Comparison of ENCODE assay signal across 28 cellular contexts in genomic region chr7:82389847-82390246, GRCh38. TPM values are rescaled to one million over a fixed set of nuclear protein-coding genes. Genes with fewer than 3 reads are reported as not detected.
DNase-seq lines count a peak whose midpoint lies in the region; ATAC-seq, FAIRE-seq and TF ChIP-seq lines count a peak whose summit lies in the region.
"Had no signal": no experiment of that assay in that cellular context is flagged by ENCODE, and none has a peak within 500 bp of the region (broad histone marks: within the 10 kb centered on the region; RNA-seq: fewer than 3 reads in every experiment).

No MANE protein-coding gene starts in this region.

- no peak overlapping the region for H3K14ac ChIP-seq in H1 (ENCODE audit: insufficient read length)

- H3K4me2 ChIP-seq in GM23248 (ENCODE audit: unreplicated experiment), result no peak overlapping the region
- H3K4me2 ChIP-seq in H1 (ENCODE audit: insufficient read depth in 1 of 2, low read depth in 2 of 2, low read length in 2 of 2), result no peak overlapping the region
- H3K4me2 ChIP-seq: PC-9 had no signal

- in situ Hi-C loops in GM23248 (cut with MboI), result no loop called here

- H4K91ac ChIP-seq in H1 (replicated peaks; ENCODE audit: insufficient read length, low read length), result no peak overlapping the region

- ATAC-seq in GM21737 (IDR thresholded peaks at IDR 0.05; ENCODE audit: unreplicated experiment), result no peak
- ATAC-seq: T-cell had no signal

- peak; percentile 52 for FAIRE-seq in H1 (lab: Jason Lieb, UNC)
- FAIRE-seq: GM12891 had no signal

- no peak for TF ChIP-seq EP300 in H1 (IDR thresholded peaks at IDR 0.05; ENCODE audit: borderline replicate concordance in 1 of 2, low read depth in 2 of 2, low read length in 2 of 2)

- no peak overlapping the region for H2BK5ac ChIP-seq in H1 (ENCODE audit: low read depth, low read length)

- H2AFZ ChIP-seq in GM23248 (no peak overlapping the region), H1 (ENCODE audit: low read length) (no peak overlapping the region)
- H2AFZ ChIP-seq: PC-9 had no signal

- H3K56ac ChIP-seq in H1 (replicated peaks; ENCODE audit: insufficient read length, low read depth, low read length), result no peak overlapping the region

- H4K5ac ChIP-seq in H1 (ENCODE audit: insufficient read length, low read depth, low read length), result no peak overlapping the region

- CTCF ChIA-PET in H1 (lab: Charles Lee; ENCODE audit: partially characterized antibody), result interaction anchor here (1.2 kb wide), 1 partner anchor 24 kb away, joined by 3 read pairs; no protein-coding TSS in a partner anchor

- no peaks in the 10 kb centered on the region for H3K9me2 ChIP-seq in GM23248 (ENCODE audit: insufficient read depth)

- H3K18ac ChIP-seq in H1 (ENCODE audit: extremely low read depth, low read length), result no peak overlapping the region

- H3K4ac ChIP-seq in H1 (replicated peaks; ENCODE audit: insufficient read length, low read depth, low read length), result no peak overlapping the region

- H3K36me3 ChIP-seq in GM23248 (ENCODE audit: low read depth), result no peaks in the 10 kb centered on the region
- H3K36me3 ChIP-seq in SK-N-MC (ENCODE audit: insufficient read depth, low read length), result no peaks in the 10 kb centered on the region
- H3K36me3 ChIP-seq in H1 (ENCODE audit: control insufficient read depth in 2 of 4, insufficient read depth in 4 of 4, low read length in 3 of 4), result no peaks in the 10 kb centered on the region
- H3K36me3 ChIP-seq: BE2C, MG63, SJSA1 had no signal

- TF ChIP-seq RAD21 in H1 (IDR thresholded peaks at IDR 0.05 in 1 of 2, conservative IDR thresholded peaks at IDR 0.05 in 1 of 2; ENCODE audit: low read depth in 2 of 2, low read length in 2 of 2), result no peak

- no peaks in the 10 kb centered on the region for H3K27me3 ChIP-seq in GM23248 (replicated peaks; ENCODE audit: insufficient read depth)
- no peaks in the 10 kb centered on the region for H3K27me3 ChIP-seq in H1 (replicated peaks in 1 of 4; ENCODE audit: control insufficient read depth in 3 of 4, extremely low read depth in 1 of 4, insufficient read depth in 3 of 4, low read length in 3 of 4)
- H3K27me3 ChIP-seq: BE2C, MG63, SJSA1 had no signal

- no peak overlapping the region for H2BK20ac ChIP-seq in H1 (ENCODE audit: low read length)

- no peak overlapping the region for H2AK5ac ChIP-seq in H1 (ENCODE audit: low read depth, low read length)

- H3K4me1 ChIP-seq in GM23248 (ENCODE audit: insufficient read depth), result 0 out of 2 replicates have a peak, but pooled peaks cover 5% of the 10 kb centered on the region
- peaks cover 3 to 8% (median 5%) of the 10 kb centered on the region in 4 experiments; a peak in 6 of 7 replicates for H3K4me1 ChIP-seq in H1 (replicated peaks in 1 of 4; ENCODE audit: control insufficient read depth in 3 of 4, insufficient read depth in 4 of 4, low read length in 3 of 4)

- no peak overlapping the region for H2BK120ac ChIP-seq in H1 (replicated peaks; ENCODE audit: low read depth, low read length)

- no peak overlapping the region for H4K8ac ChIP-seq in H1 (ENCODE audit: extremely low read depth, insufficient read depth, low read length)

- H3K79me2 ChIP-seq in GM23248 (ENCODE audit: insufficient read depth), result no peaks in the 10 kb centered on the region
- H3K79me2 ChIP-seq in H1 (ENCODE audit: control insufficient read depth in 1 of 2, insufficient read depth in 2 of 2, low read length in 2 of 2), result peaks cover 0 to 15% of the 10 kb centered on the region in 2 experiments; a peak in 2 of 4 replicates

- H3K23me2 ChIP-seq in H1 (ENCODE audit: low read depth, low read length), result no peaks in the 10 kb centered on the region

- H2BK15ac ChIP-seq in H1 (ENCODE audit: low read length), result no peak overlapping the region

- no peak overlapping the region for H3K23ac ChIP-seq in H1 (ENCODE audit: insufficient read length)

- H3F3A ChIP-seq in GM23248 (ENCODE audit: insufficient read depth), result no peaks in the 10 kb centered on the region

- DNase-seq in GM23248, result peak; percentile 4
- no peak for DNase-seq in SK-N-MC (ENCODE audit: low read depth, low spot score)
- DNase-seq in H1 (ENCODE audit: low read depth in 1 of 2, low spot score in 2 of 2), result no peak
- DNase-seq in putamen (ENCODE audit: low spot score), result peak; percentile 6
- DNase-seq in cerebellar nuclear complex (lab: John Stamatoyannopoulos, UW), result no peak
- DNase-seq in NCI-H146 treated with DMSO at 0.1 percent for 48 hours (lab: John Stamatoyannopoulos, UW; ENCODE audit: unreplicated experiment), result no peak
- DNase-seq: BE2C; CD8-positive, alpha-beta memory T cell; DMS 273 treated with DMSO at 0.1 percent for 48 hours; DMS79; EL; GDM1; HCEC 1CT; IMR-90; KG1; MG63; NCI-H1417; NCI-H1694 treated with DMSO at 0.1 percent for 48 hours; NCI-H2081; NCI-H446; NCI-H524 treated with DMSO at 0.1 percent for 48 hours; NK-92 treated with Interleukin-12 subunit alpha and Interleukin-12 subunit beta, amount 100 ng/mL, for 24 hours; PC-9; Right ventricle myocardium superior; T-cell had no signal

- POLR2A ChIA-PET in H1 (lab: Charles Lee; ENCODE audit: partially characterized antibody), result interaction anchor here (0.6 kb wide), 1 partner anchor 180 kb away, joined by 3 read pairs; no protein-coding TSS in a partner anchor

- TF ChIP-seq POLR2A in H1 (IDR thresholded peaks at IDR 0.05; ENCODE audit: control extremely low read depth in 1 of 2, low read depth in 2 of 2, low read length in 2 of 2), result no peak

- H3K9me3 ChIP-seq in GM23248 (ENCODE audit: low read depth), result no peaks in the 10 kb centered on the region
- no peaks in the 10 kb centered on the region for H3K9me3 ChIP-seq in SK-N-MC (ENCODE audit: low read depth, low read length)
- no peaks in the 10 kb centered on the region for H3K9me3 ChIP-seq in H1 (ENCODE audit: insufficient read depth in 2 of 2, low read depth in 1 of 2, low read length in 1 of 2)
- H3K9me3 ChIP-seq: BE2C, MG63, SJSA1 had no signal

- H4K20me1 ChIP-seq in GM23248 (ENCODE audit: insufficient read depth) (no peaks in the 10 kb centered on the region), H1 (replicated peaks in 1 of 2; ENCODE audit: control insufficient read depth in 1 of 2, insufficient read depth in 2 of 2, low read length in 2 of 2) (no peaks in the 10 kb centered on the region)

- TF ChIP-seq CTCF in H1 (IDR thresholded peaks at IDR 0.05; ENCODE audit: control extremely low read depth in 1 of 3, insufficient read depth in 1 of 3, low read depth in 1 of 3, low read length in 3 of 3), result no peak

- H3K4me3 ChIP-seq in GM23248, result no peak overlapping the region
- H3K4me3 ChIP-seq in SK-N-MC, result no peak overlapping the region
- H3K4me3 ChIP-seq in H1 (ENCODE audit: extremely low read depth in 1 of 4, insufficient read depth in 2 of 4, low read depth in 3 of 4, low read length in 4 of 4), result no peak overlapping the region
- H3K4me3 ChIP-seq: MG63, PC-9, SJSA1 had no signal

- whole genome bisulfite sequencing in GM23248 (ENCODE audit: low coverage in 1 of 2, low lambda C conversion rate in 2 of 2, missing lambda C conversion rate in 2 of 2), 2 experiments, result 72 to 74% methylated on average over 4 of the region's 4 CpGs
- WGBS in H1 (ENCODE audit: extremely low coverage in 1 of 2, insufficient coverage in 1 of 2, insufficient read length in 1 of 2, insufficient replicate concordance in 2 of 2, low coverage in 1 of 2, low lambda C conversion rate in 2 of 2, missing lambda C conversion rate in 1 of 2), 2 experiments, result 88% methylated on average over 4 of the region's 4 CpGs; no CpG with 5 or more reads in 1 of the 2 experiments

- H3K79me1 ChIP-seq in H1 (ENCODE audit: low read depth, low read length), result no peaks in the 10 kb centered on the region

- no peak overlapping the region for H3K9ac ChIP-seq in GM23248
- no peak overlapping the region for H3K9ac ChIP-seq in SK-N-MC (ENCODE audit: insufficient read length)
- H3K9ac ChIP-seq in H1 (replicated peaks in 1 of 4; ENCODE audit: extremely low read depth in 1 of 4, low read depth in 3 of 4, low read length in 3 of 4), result no peak overlapping the region

- H3K27ac ChIP-seq in GM23248 (no peak overlapping the region), SK-N-MC (peak overlapping the region; percentile 97), H1 (ENCODE audit: low read depth, low read length) (no peak overlapping the region)
- H3K27ac ChIP-seq: PC-9, SJSA1 had no signal

- H2BK12ac ChIP-seq in H1 (ENCODE audit: low read depth, low read length), result no peak overlapping the region

TF ChIP-seq in H1, 55 proteins besides CTCF, POLR2A, EP300 and RAD21:
- no peak for TF ChIP-seq CREB1 (IDR thresholded peaks at IDR 0.05)
- no peak for TF ChIP-seq CTBP2 (IDR thresholded peaks at IDR 0.05; ENCODE audit: borderline replicate concordance, insufficient read depth, insufficient read length, low read length)
- TF ChIP-seq EGR1 (IDR thresholded peaks at IDR 0.05; ENCODE audit: borderline replicate concordance, low read depth, low read length), result no peak
- TF ChIP-seq SRF (IDR thresholded peaks at IDR 0.05; ENCODE audit: low read depth, low read length), result no peak

RNA-seq across cellular contexts. Expression of gene CACNA2D1, which starts 53.7 kb away (rescaled TPM):
- total RNA-seq in GM23248 (2014; rRNA removed; shearing (Covaris generic)), result 21.2 and 31.1 TPM in 2 replicates
- polyA plus RNA-seq in GM23248 (2016; fragmentation: Nextera tagmentation; extraction: Ambion mirVana), result 6.9 and 7.7 TPM in 2 replicates
- total RNA-seq in H1 (2021; fragmentation: NEBNext Ultra II Directional; extraction: Animal tissue kit (Norgen Biotek cat#: 25700)), result 25.0 and 27.3 TPM in 2 replicates
- polyA plus RNA-seq in H1 (2011; rRNA removed), result 2.9 and 4.3 TPM in 2 replicates
- 4.8 TPM for polyA plus RNA-seq in H1 (2011; cell fraction: cytosol; rRNA removed)
- polyA plus RNA-seq in H1 (2011; cell fraction: nucleus; rRNA removed), result 8.1 TPM
- 5.6 to 13.7 TPM (median 8.1 TPM) in 4 replicates for polyA plus RNA-seq in H1 (2012, experiment 1 of 2)
- 0.68 TPM for polyA plus RNA-seq in H1 (2012, experiment 2 of 2)
- 23.6 TPM for polyA plus RNA-seq in H1 (2013, experiment 1 of 2)
- polyA plus RNA-seq in H1 (2013, experiment 2 of 2), result 21.9 TPM
- polyA minus RNA-seq in H1 (2011; rRNA and poly(A)+ RNA removed), result 32.1 and 46.5 TPM in 2 replicates
- 25.7 TPM for polyA minus RNA-seq in H1 (2011; cell fraction: cytosol; rRNA and poly(A)+ RNA removed)
- polyA minus RNA-seq in H1 (2011; cell fraction: nucleus; rRNA and poly(A)+ RNA removed), result 106 TPM
- total RNA-seq: CD8-positive, alpha-beta memory T cell had no signal
- polyA plus RNA-seq: CD8-positive, alpha-beta memory T cell had no signal

Comparison
In these comparisons a context has a peak if more than half of its experiments do, and no peak if none do; other contexts are left out.
1. DNase-seq: peak in GM23248 (single experiment) and putamen (single experiment); none in SK-N-MC (single experiment), H1 (0 of 2), cerebellar nuclear complex (0 of 2) and NCI-H146 treated with DMSO at 0.1 percent for 48 hours (single experiment).